1 cellular context compared by ENCODE assay signal in the genomic region with DNA sequence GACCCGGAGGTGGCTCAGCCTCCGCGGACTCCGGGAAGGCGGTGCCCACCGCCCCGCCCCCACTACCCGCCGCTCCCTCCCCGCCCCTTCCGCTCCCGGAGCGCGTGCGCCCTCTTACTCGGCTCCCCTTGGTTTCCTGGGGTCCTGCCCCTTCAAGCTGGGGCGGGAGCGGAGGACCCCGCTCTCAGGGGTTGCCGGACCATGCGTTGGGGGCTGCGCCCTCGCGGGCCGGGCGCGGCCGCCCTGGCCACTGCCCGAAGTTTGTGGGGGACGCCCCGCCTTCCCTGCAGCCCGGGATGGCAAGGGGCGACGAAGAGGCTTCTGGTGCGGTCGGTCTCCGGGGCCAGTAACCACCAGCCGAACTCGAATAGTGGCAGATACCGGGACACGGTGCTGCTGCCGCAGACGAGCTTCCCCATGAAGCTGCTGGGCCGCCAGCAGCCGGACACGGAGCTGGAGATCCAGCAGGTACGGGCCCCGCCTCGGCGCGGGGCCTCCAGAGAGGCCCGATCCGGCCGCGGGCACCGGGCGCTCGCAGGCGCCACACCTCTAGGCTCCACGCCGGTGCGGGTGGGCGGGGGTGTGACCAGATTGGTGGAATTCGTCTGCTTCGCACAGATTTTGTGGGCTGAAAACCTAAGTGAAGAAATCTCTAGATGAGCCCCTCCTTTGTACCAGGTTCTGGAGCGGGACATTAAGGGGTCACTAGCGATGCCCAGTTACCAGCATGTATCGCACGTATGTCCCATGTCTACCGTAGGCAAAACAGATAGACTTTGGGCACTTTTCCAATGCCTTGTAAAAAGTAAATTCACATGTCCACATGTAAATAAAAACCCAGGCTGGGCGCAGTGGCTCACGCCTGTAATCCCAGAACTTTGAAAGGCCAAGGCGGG.
TF ChIP-seq lines count a peak whose summit lies in the region.

IARS2 (plus strand) TSS at position 117 of the 896 bp plus-strand sequence; CDS start at position 202, 85 bp downstream.

TF ChIP-seq in HEK293, 187 proteins besides CTCF, POLR2A, EP300 and RAD21 (continued from another document):
- TF ChIP-seq, protein P1, sequence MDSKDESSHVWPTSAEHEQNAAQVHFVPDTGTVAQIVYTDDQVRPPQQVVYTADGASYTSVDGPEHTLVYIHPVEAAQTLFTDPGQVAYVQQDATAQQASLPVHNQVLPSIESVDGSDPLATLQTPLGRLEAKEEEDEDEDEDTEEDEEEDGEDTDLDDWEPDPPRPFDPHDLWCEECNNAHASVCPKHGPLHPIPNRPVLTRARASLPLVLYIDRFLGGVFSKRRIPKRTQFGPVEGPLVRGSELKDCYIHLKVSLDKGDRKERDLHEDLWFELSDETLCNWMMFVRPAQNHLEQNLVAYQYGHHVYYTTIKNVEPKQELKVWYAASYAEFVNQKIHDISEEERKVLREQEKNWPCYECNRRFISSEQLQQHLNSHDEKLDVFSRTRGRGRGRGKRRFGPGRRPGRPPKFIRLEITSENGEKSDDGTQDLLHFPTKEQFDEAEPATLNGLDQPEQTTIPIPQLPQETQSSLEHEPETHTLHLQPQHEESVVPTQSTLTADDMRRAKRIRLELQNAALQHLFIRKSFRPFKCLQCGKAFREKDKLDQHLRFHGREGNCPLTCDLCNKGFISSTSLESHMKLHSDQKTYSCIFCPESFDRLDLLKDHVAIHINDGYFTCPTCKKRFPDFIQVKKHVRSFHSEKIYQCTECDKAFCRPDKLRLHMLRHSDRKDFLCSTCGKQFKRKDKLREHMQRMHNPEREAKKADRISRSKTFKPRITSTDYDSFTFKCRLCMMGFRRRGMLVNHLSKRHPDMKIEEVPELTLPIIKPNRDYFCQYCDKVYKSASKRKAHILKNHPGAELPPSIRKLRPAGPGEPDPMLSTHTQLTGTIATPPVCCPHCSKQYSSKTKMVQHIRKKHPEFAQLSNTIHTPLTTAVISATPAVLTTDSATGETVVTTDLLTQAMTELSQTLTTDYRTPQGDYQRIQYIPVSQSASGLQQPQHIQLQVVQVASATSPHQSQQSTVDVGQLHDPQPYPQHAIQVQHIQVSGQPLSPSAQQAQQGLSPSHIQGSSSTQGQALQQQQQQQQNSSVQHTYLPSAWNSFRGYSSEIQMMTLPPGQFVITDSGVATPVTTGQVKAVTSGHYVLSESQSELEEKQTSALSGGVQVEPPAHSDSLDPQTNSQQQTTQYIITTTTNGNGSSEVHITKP (tag by site-specific recombination; IDR thresholded peaks at IDR 0.05) = peak; percentile 68
- TF ChIP-seq ZNF521 (tag by site-specific recombination; IDR thresholded peaks at IDR 0.05) (no peak), SP2 (tag by site-specific recombination; IDR thresholded peaks at IDR 0.05) (peak; percentile 65), KLF16 (tag by site-specific recombination; IDR thresholded peaks at IDR 0.05) (peak; percentile 46; the same call in 1 of the 2 replicates), ZNF561 (tag by site-specific recombination; IDR thresholded peaks at IDR 0.05; ENCODE audit: borderline replicate concordance) (peak; percentile 92), ZSCAN5A (tag by site-specific recombination; IDR thresholded peaks at IDR 0.05) (peak; percentile 48; the same call in 1 of the 2 replicates), ZFP37 (tag by site-specific recombination; IDR thresholded peaks at IDR 0.05) (0 out of 2 replicates have a peak, but pooled peaks have one; percentile 79)
- TF ChIP-seq, protein P2, sequence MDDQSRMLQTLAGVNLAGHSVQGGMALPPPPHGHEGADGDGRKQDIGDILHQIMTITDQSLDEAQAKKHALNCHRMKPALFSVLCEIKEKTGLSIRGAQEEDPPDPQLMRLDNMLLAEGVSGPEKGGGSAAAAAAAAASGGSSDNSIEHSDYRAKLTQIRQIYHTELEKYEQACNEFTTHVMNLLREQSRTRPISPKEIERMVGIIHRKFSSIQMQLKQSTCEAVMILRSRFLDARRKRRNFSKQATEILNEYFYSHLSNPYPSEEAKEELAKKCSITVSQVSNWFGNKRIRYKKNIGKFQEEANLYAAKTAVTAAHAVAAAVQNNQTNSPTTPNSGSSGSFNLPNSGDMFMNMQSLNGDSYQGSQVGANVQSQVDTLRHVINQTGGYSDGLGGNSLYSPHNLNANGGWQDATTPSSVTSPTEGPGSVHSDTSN (CRISPR knock-in tag; IDR thresholded peaks at IDR 0.05) = 0 out of 2 replicates have a peak, but pooled peaks have one; percentile 24
- TF ChIP-seq, protein P3, sequence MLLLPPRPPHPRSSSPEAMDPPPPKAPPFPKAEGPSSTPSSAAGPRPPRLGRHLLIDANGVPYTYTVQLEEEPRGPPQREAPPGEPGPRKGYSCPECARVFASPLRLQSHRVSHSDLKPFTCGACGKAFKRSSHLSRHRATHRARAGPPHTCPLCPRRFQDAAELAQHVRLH (tag by site-specific recombination; IDR thresholded peaks at IDR 0.05) = 0 out of 2 replicates have a peak, but pooled peaks have one; percentile 38
- TF ChIP-seq, protein P4, sequence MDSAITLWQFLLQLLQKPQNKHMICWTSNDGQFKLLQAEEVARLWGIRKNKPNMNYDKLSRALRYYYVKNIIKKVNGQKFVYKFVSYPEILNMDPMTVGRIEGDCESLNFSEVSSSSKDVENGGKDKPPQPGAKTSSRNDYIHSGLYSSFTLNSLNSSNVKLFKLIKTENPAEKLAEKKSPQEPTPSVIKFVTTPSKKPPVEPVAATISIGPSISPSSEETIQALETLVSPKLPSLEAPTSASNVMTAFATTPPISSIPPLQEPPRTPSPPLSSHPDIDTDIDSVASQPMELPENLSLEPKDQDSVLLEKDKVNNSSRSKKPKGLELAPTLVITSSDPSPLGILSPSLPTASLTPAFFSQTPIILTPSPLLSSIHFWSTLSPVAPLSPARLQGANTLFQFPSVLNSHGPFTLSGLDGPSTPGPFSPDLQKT (IDR thresholded peaks at IDR 0.05; ENCODE audit: borderline replicate concordance, low read depth, low read length) = no peak
- TF ChIP-seq, protein P5, sequence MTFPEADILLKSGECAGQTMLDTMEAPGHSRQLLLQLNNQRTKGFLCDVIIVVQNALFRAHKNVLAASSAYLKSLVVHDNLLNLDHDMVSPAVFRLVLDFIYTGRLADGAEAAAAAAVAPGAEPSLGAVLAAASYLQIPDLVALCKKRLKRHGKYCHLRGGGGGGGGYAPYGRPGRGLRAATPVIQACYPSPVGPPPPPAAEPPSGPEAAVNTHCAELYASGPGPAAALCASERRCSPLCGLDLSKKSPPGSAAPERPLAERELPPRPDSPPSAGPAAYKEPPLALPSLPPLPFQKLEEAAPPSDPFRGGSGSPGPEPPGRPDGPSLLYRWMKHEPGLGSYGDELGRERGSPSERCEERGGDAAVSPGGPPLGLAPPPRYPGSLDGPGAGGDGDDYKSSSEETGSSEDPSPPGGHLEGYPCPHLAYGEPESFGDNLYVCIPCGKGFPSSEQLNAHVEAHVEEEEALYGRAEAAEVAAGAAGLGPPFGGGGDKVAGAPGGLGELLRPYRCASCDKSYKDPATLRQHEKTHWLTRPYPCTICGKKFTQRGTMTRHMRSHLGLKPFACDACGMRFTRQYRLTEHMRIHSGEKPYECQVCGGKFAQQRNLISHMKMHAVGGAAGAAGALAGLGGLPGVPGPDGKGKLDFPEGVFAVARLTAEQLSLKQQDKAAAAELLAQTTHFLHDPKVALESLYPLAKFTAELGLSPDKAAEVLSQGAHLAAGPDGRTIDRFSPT (tag by site-specific recombination; IDR thresholded peaks at IDR 0.05) = peak; percentile 92
- TF ChIP-seq, protein P6, sequence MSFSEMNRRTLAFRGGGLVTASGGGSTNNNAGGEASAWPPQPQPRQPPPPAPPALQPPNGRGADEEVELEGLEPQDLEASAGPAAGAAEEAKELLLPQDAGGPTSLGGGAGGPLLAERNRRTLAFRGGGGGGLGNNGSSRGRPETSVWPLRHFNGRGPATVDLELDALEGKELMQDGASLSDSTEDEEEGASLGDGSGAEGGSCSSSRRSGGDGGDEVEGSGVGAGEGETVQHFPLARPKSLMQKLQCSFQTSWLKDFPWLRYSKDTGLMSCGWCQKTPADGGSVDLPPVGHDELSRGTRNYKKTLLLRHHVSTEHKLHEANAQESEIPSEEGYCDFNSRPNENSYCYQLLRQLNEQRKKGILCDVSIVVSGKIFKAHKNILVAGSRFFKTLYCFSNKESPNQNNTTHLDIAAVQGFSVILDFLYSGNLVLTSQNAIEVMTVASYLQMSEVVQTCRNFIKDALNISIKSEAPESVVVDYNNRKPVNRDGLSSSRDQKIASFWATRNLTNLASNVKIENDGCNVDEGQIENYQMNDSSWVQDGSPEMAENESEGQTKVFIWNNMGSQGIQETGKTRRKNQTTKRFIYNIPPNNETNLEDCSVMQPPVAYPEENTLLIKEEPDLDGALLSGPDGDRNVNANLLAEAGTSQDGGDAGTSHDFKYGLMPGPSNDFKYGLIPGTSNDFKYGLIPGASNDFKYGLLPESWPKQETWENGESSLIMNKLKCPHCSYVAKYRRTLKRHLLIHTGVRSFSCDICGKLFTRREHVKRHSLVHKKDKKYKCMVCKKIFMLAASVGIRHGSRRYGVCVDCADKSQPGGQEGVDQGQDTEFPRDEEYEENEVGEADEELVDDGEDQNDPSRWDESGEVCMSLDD (tag by site-specific recombination; IDR thresholded peaks at IDR 0.05) = peak; percentile 92
